In the genomic region with DNA sequence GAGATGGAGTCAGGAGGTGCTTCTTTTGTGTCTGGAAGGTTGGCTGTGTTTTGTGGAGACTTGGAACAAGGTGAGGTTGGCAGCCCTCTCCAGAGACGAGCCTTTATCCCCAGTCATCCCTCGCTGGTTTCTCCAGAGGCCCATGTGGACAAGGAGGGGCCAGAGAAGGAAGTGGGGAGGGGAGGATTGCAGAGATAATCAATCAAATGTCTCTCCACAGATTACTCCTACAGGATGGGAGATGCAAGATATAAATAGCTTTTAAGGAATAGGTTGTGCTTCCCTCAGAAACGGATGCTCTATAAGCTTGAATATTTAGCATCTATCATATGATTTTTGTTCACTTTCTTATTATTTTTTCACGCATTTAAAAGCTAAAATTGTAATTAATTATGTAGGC, we compare ENCODE assay signal across 19 cellular contexts.
DNase-seq lines count a peak whose midpoint lies in the region; ATAC-seq, FAIRE-seq and TF ChIP-seq lines count a peak whose summit lies in the region.
"Had no signal": no experiment of that assay in that cellular context is flagged by ENCODE, and none has a peak within 500 bp of the region (broad histone marks: within the 10 kb centered on the region; RNA-seq: fewer than 3 reads in every experiment).

No MANE protein-coding gene starts in this region.

- TF ChIP-seq RAD21 in K562 (CRISPR knock-in tag; conservative IDR thresholded peaks at IDR 0.05 in 1 of 2, IDR thresholded peaks at IDR 0.05 in 1 of 2) = no peak

- intact Hi-C loops in activated naive CD4-positive, alpha-beta T cell treated with anti-CD3 and anti-CD28 coated beads for 36 hours (cut with micrococcal nuclease) = no loop called here
- intact Hi-C loops in K562 (cut with micrococcal nuclease) (no loop called here), left lung (cut with DNase I) (no loop called here), left cardiac atrium (cut with DNase I) (no loop called here)

- H3K27me3 ChIP-seq in K562 (ENCODE audit: control insufficient read depth in 2 of 2, insufficient read depth in 2 of 2, low read length in 2 of 2) = no peaks in the 10 kb centered on the region
- no peaks in the 10 kb centered on the region for H3K27me3 ChIP-seq in osteoblast (ENCODE audit: insufficient read depth, low read length)
- no peaks in the 10 kb centered on the region for H3K27me3 ChIP-seq in left lung
- H3K27me3 ChIP-seq: BLaER1 had no signal

- H3K4me3 Mint-ChIP-seq in activated naive CD4-positive, alpha-beta T cell treated with anti-CD3 and anti-CD28 coated beads, Interleukin-2, amount 50 U/mL, for 24 hours = no peak overlapping the region
- H3K4me3 Mint-ChIP-seq in activated naive CD4-positive, alpha-beta T cell treated with anti-CD3 and anti-CD28 coated beads for 36 hours = no peak overlapping the region
- H3K4me3 Mint-ChIP-seq: CD14-positive monocyte; CD4-positive, alpha-beta memory T cell; H9 had no signal

- POLR2A ChIA-PET in K562 (lab: Yijun Ruan, JAX) = interaction anchor here (1.6 kb wide), 1 partner anchor 14 kb away, joined by 5 read pairs; no protein-coding TSS in a partner anchor

- in situ Hi-C loops in K562 (cut with MboI) = no loop called here

- no peaks in the 10 kb centered on the region for H3K9me1 ChIP-seq in K562 (ENCODE audit: control insufficient read depth, insufficient read depth, low read length)

- TF ChIP-seq CTCF in K562 (IDR thresholded peaks at IDR 0.05 in 2 of 3, conservative IDR thresholded peaks at IDR 0.05 in 1 of 3; ENCODE audit: insufficient read depth in 2 of 3, low read depth in 1 of 3, low read length in 3 of 3) = no peak
- no peak for TF ChIP-seq CTCF in osteoblast (IDR thresholded peaks at IDR 0.05; ENCODE audit: extremely low read depth, low read depth, low read length)
- no peak for TF ChIP-seq CTCF in left lung (IDR thresholded peaks at IDR 0.05)

- no peak for TF ChIP-seq POLR2A in K562 (conservative IDR thresholded peaks at IDR 0.05)

- TF ChIP-seq EP300 in K562 (IDR thresholded peaks at IDR 0.05; ENCODE audit: low read length) = no peak

- ATAC-seq in K562 = peak; percentile 44; the same call in 2 of the 3 replicates
- no peak for ATAC-seq in GM21367 (IDR thresholded peaks at IDR 0.05; ENCODE audit: unreplicated experiment)
- no peak for ATAC-seq in left lung
- ATAC-seq in left cardiac atrium = no peak

- no peak for FAIRE-seq in K562 (lab: Jason Lieb, UNC)
- FAIRE-seq: GM19239, HTR-8/SVneo had no signal

- no TSS peak for BruUV-seq in K562 (replicated peaks; lab: Mats Ljungman, UMichigan)

- H3K36me3 ChIP-seq in K562 (ENCODE audit: control insufficient read depth, insufficient read depth, low read length) = no peaks in the 10 kb centered on the region
- H3K36me3 ChIP-seq in osteoblast (ENCODE audit: insufficient read depth, low read length) = no peaks in the 10 kb centered on the region
- H3K36me3 ChIP-seq in left lung = no peaks in the 10 kb centered on the region
- H3K36me3 ChIP-seq: BLaER1 had no signal

- H3K9me3 Mint-ChIP-seq in activated naive CD4-positive, alpha-beta T cell treated with anti-CD3 and anti-CD28 coated beads, Interleukin-2, amount 50 U/mL, for 24 hours = no peaks in the 10 kb centered on the region
- no peaks in the 10 kb centered on the region for H3K9me3 Mint-ChIP-seq in activated naive CD4-positive, alpha-beta T cell treated with anti-CD3 and anti-CD28 coated beads for 36 hours
- H3K9me3 Mint-ChIP-seq: CD4-positive, alpha-beta memory T cell; H9 had no signal

- no peak overlapping the region; a peak in 1 of 4 replicates for H3K9ac ChIP-seq in K562 (ENCODE audit: insufficient read depth in 1 of 2, low read depth in 2 of 2, low read length in 2 of 2)
- H3K9ac ChIP-seq: BLaER1 had no signal

- H3K27ac ChIP-seq in K562 (ENCODE audit: extremely low read depth, low read depth, low read length) (peak overlapping the region; percentile 17; the same call in 1 of the 3 replicates), osteoblast (ENCODE audit: low read depth, low read length) (no peak overlapping the region), left lung (no peak overlapping the region)
- H3K27ac ChIP-seq: BLaER1 had no signal

- peak overlapping the region; percentile 11 for H3K27ac Mint-ChIP-seq in activated naive CD4-positive, alpha-beta T cell treated with anti-CD3 and anti-CD28 coated beads, Interleukin-2, amount 50 U/mL, for 24 hours
- H3K27ac Mint-ChIP-seq in activated naive CD4-positive, alpha-beta T cell treated with anti-CD3 and anti-CD28 coated beads for 36 hours = no peak overlapping the region
- H3K27ac Mint-ChIP-seq: CD4-positive, alpha-beta memory T cell; H9 had no signal

- H3K4me2 ChIP-seq in K562 (ENCODE audit: insufficient read depth, low read length) (no peak overlapping the region; the same call in 1 of the 2 replicates), osteoblast (ENCODE audit: insufficient read depth, low read length) (no peak overlapping the region)
- H3K4me2 ChIP-seq: BLaER1 had no signal

- H3K9me3 ChIP-seq in K562 (replicated peaks; ENCODE audit: control insufficient read depth, insufficient read depth, low read depth, low read length) (no peaks in the 10 kb centered on the region), osteoblast (ENCODE audit: low read depth, low read length) (no peaks in the 10 kb centered on the region), left lung (no peaks in the 10 kb centered on the region)
- H3K9me3 ChIP-seq: BLaER1 had no signal

- no peaks in the 10 kb centered on the region for H4K20me1 ChIP-seq in K562 (replicated peaks; ENCODE audit: control insufficient read depth, insufficient read depth, low read length)
- no peaks in the 10 kb centered on the region for H4K20me1 ChIP-seq in osteoblast (ENCODE audit: insufficient read depth, low read length)
- H4K20me1 ChIP-seq: BLaER1 had no signal

- H3K4me3 ChIP-seq in K562 (no peak overlapping the region), osteoblast (ENCODE audit: insufficient read depth, low read length) (no peak overlapping the region), left lung (no peak overlapping the region)
- H3K4me3 ChIP-seq: BLaER1 had no signal

- H2AFZ ChIP-seq in K562 (ENCODE audit: low read depth, low read length) = peak overlapping the region; percentile 81
- no peak overlapping the region for H2AFZ ChIP-seq in osteoblast (ENCODE audit: low read length)

- H3K27me3 Mint-ChIP-seq in activated naive CD4-positive, alpha-beta T cell treated with anti-CD3 and anti-CD28 coated beads, Interleukin-2, amount 50 U/mL, for 24 hours = no peaks in the 10 kb centered on the region
- H3K27me3 Mint-ChIP-seq in activated naive CD4-positive, alpha-beta T cell treated with anti-CD3 and anti-CD28 coated beads for 36 hours (ENCODE audit: low read depth) = no peaks in the 10 kb centered on the region
- H3K27me3 Mint-ChIP-seq: CD4-positive, alpha-beta memory T cell had no signal

- DNase-seq in activated naive CD4-positive, alpha-beta T cell treated with anti-CD3 and anti-CD28 coated beads for 36 hours = no peak
- peak; percentile 28 for DNase-seq in NCI-H526 treated with DMSO at 0.1 percent for 48 hours (lab: John Stamatoyannopoulos, UW)
- peak in 2 of 4 experiments; percentile 17 to 30 for DNase-seq in K562 (ENCODE audit: extremely low read depth in 1 of 4, low spot score in 3 of 4)
- peak; percentile 11 for DNase-seq in osteoblast (ENCODE audit: insufficient read length, low spot score, missing footprints)
- DNase-seq in left lung = no peak
- DNase-seq in left cardiac atrium = no peak
- DNase-seq: 8988T; CD4-positive, alpha-beta memory T cell; DMS79 treated with DMSO at 0.1 percent for 48 hours; GF-D8; GOT3; H9; IMR-90 had no signal

- no peaks in the 10 kb centered on the region for H3K79me2 ChIP-seq in K562 (ENCODE audit: control insufficient read depth, insufficient read depth, low read length)
- H3K79me2 ChIP-seq in osteoblast (ENCODE audit: insufficient read depth, low read length) = no peaks in the 10 kb centered on the region

- H3K36me3 Mint-ChIP-seq in activated naive CD4-positive, alpha-beta T cell treated with anti-CD3 and anti-CD28 coated beads, Interleukin-2, amount 50 U/mL, for 24 hours = no peaks in the 10 kb centered on the region
- H3K36me3 Mint-ChIP-seq in activated naive CD4-positive, alpha-beta T cell treated with anti-CD3 and anti-CD28 coated beads for 36 hours (ENCODE audit: low read depth) = no peaks in the 10 kb centered on the region
- H3K36me3 Mint-ChIP-seq: CD14-positive monocyte; CD4-positive, alpha-beta memory T cell had no signal

- WGBS in K562 (ENCODE audit: insufficient coverage, low coverage, missing lambda C conversion rate) = 13% methylated on average over 3 of the region's 4 CpGs

- CTCF ChIA-PET in activated naive CD4-positive, alpha-beta T cell treated with anti-CD3 and anti-CD28 coated beads for 36 hours (lab: Charles Lee) = interaction anchor here (1.5 to 3.8 kb wide), 3 partner anchors 14 to 16 kb away, joined by 8 to 32 read pairs (median 10); no protein-coding TSS in a partner anchor
- CTCF ChIA-PET in K562 (lab: Yijun Ruan, JAX; ENCODE audit: low intra/inter-chr PET ratio) = no interaction called here

- H3K4me1 ChIP-seq in K562 (replicated peaks in 1 of 2; ENCODE audit: control insufficient read depth in 2 of 2, insufficient read depth in 2 of 2, low read length in 2 of 2) (peaks cover 0 to 13% of the 10 kb centered on the region in 2 experiments; a peak in 2 of 5 replicates), osteoblast (ENCODE audit: insufficient read depth, low read length) (no peaks in the 10 kb centered on the region), left lung (no peaks in the 10 kb centered on the region)
- H3K4me1 ChIP-seq: BLaER1 had no signal

- H3K4me1 Mint-ChIP-seq in activated naive CD4-positive, alpha-beta T cell treated with anti-CD3 and anti-CD28 coated beads, Interleukin-2, amount 50 U/mL, for 24 hours = no peaks in the 10 kb centered on the region
- no peaks in the 10 kb centered on the region for H3K4me1 Mint-ChIP-seq in activated naive CD4-positive, alpha-beta T cell treated with anti-CD3 and anti-CD28 coated beads for 36 hours (ENCODE audit: low read depth)
- H3K4me1 Mint-ChIP-seq: CD14-positive monocyte; CD4-positive, alpha-beta memory T cell had no signal

TF ChIP-seq in K562, 482 proteins besides CTCF, POLR2A, EP300 and RAD21 (continues in another document):
- TF ChIP-seq, protein P1, sequence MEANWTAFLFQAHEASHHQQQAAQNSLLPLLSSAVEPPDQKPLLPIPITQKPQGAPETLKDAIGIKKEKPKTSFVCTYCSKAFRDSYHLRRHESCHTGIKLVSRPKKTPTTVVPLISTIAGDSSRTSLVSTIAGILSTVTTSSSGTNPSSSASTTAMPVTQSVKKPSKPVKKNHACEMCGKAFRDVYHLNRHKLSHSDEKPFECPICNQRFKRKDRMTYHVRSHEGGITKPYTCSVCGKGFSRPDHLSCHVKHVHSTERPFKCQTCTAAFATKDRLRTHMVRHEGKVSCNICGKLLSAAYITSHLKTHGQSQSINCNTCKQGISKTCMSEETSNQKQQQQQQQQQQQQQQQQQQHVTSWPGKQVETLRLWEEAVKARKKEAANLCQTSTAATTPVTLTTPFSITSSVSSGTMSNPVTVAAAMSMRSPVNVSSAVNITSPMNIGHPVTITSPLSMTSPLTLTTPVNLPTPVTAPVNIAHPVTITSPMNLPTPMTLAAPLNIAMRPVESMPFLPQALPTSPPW (CRISPR knock-in tag; IDR thresholded peaks at IDR 0.05) = peak; percentile 29; the same call in 1 of the 2 replicates

Comparison
In these comparisons a context has a peak if more than half of its experiments do, and no peak if none do; other contexts are left out.
1. DNase-seq: peak in NCI-H526 treated with DMSO at 0.1 percent for 48 hours (single experiment) and osteoblast (single experiment); none in activated naive CD4-positive, alpha-beta T cell treated with anti-CD3 and anti-CD28 coated beads for 36 hours (single experiment), left lung (0 of 2) and left cardiac atrium (single experiment).